ENCODE assay signal across 2 cellular contexts in genomic region chr19:2429917-2430570, GRCh38.
TF ChIP-seq lines count a peak whose summit lies in the region.

No MANE protein-coding gene starts in this region.

TF ChIP-seq in HepG2, 621 proteins besides CTCF, POLR2A, EP300 and RAD21:
- TF ChIP-seq ARNT2 (CRISPR knock-in tag; IDR thresholded peaks at IDR 0.05; ENCODE audit: low read depth) (no peak), AGO2 (optimal IDR thresholded peaks at IDR 0.05; ENCODE audit: low read depth, low read length) (peak; percentile 42)
TF ChIP-seq in HepG2: peak in this region for 1.

TF ChIP-seq in IMR-90, 13 proteins besides CTCF, POLR2A, EP300 and RAD21:
- TF ChIP-seq CEBPB (IDR thresholded peaks at IDR 0.05; ENCODE audit: low read depth, low read length) (no peak), MXI1 (IDR thresholded peaks at IDR 0.05; ENCODE audit: borderline replicate concordance, low read depth, low read length) (no peak), RFX5 (IDR thresholded peaks at IDR 0.05; ENCODE audit: low read depth, low read length) (no peak), FOS (IDR thresholded peaks at IDR 0.05; ENCODE audit: low read depth, low read length) (no peak), MAFK (IDR thresholded peaks at IDR 0.05; ENCODE audit: low read depth, low read length) (no peak), NFE2L2 (IDR thresholded peaks at IDR 0.05; ENCODE audit: low read depth, low read length) (no peak), MAZ (IDR thresholded peaks at IDR 0.05; ENCODE audit: borderline replicate concordance, low read depth, low read length) (no peak), SMC3 (IDR thresholded peaks at IDR 0.05; ENCODE audit: low read depth, low read length) (no peak), USF2 (IDR thresholded peaks at IDR 0.05; ENCODE audit: low read depth, low read length) (no peak), CHD1 (IDR thresholded peaks at IDR 0.05; ENCODE audit: low read depth, low read length) (no peak)
